ENCODE assay signal across 9 cellular contexts in the genomic region with DNA sequence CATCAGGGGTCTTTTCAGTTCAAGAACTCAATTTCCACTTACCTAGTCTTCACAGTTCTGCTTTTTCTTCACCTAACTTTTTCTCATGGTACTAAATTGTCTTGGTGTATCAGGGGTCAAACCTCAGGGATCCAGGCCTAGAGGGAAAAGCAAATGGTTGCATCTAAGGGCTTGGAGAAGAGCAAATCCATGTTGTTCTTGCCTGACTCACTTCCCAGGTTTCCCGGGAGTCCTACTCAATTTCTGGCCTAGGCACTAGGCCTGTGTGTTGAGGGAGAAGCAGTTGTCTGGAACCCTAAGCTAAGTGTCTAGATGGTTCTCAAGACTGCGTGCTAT.
A peak's percentile ranks its signal among the peaks of the same experiment; 100 is the strongest.
DNase-seq lines count a peak whose midpoint lies in the region; ATAC-seq and TF ChIP-seq lines count a peak whose summit lies in the region.
"Had no signal": no experiment of that assay in that cellular context is flagged by ENCODE, and none has a peak within 500 bp of the region (broad histone marks: within the 10 kb centered on the region; RNA-seq: fewer than 3 reads in every experiment).

No MANE protein-coding gene starts in this region.

- peak overlapping the region; percentile 93 for H3K27ac Mint-ChIP-seq in activated naive CD4-positive, alpha-beta T cell treated with anti-CD3 and anti-CD28 coated beads, Interleukin-2, amount 10 ng/mL, durations not matched to agents 7 days and 5 days
- H3K27ac Mint-ChIP-seq in activated CD8-positive, alpha-beta T cell treated with anti-CD3 and anti-CD28 coated beads, Interleukin-2, amount 10 ng/mL, durations not matched to agents 7 days and 5 days, result peak overlapping the region; percentile 73
- H3K27ac Mint-ChIP-seq in immature natural killer cell, result peak overlapping the region; percentile 64 to 96 (median 86)

- H3K9me3 ChIP-seq in suprapubic skin, result no peaks in the 10 kb centered on the region

- peak overlapping the region; percentile 20 for H3K4me3 ChIP-seq in suprapubic skin

- DNase-seq in activated naive CD4-positive, alpha-beta T cell treated with anti-CD3 and anti-CD28 coated beads, Interleukin-2, amount 10 ng/mL, durations not matched to agents 7 days and 5 days, result no peak
- no peak for DNase-seq in activated naive CD4-positive, alpha-beta T cell (lab: John Stamatoyannopoulos, UW)
- DNase-seq in activated CD8-positive, alpha-beta T cell treated with anti-CD3 and anti-CD28 coated beads, Interleukin-2, amount 10 ng/mL, durations not matched to agents 7 days and 5 days, result no peak
- DNase-seq in immature natural killer cell (no peak), suprapubic skin (ENCODE audit: low spot score in 2 of 2) (no peak), activated gamma-delta T cell treated with Interleukin-2 at 50 U/mL for 16 hours (no peak), MV-4-11 (lab: John Stamatoyannopoulos, UW) (no peak)
- no peak for DNase-seq in stimulated activated CD4-positive, alpha-beta T cell treated with anti-CD3 and anti-CD28 coated beads, Interleukin-1b, Interleukin-23, amount 100 ng/mL, for 48 hours

- POLR2A ChIA-PET in activated CD8-positive, alpha-beta T cell treated with anti-CD3 and anti-CD28 coated beads, Interleukin-2, amount 10 ng/mL, durations not matched to agents 7 days and 5 days (lab: Charles Lee), result interaction anchor here (0.6 kb wide), 1 partner anchor 653 kb away, joined by 3 read pairs; no protein-coding TSS in a partner anchor

- H3K27ac ChIP-seq in suprapubic skin, result peak overlapping the region; percentile 34

- TF ChIP-seq POLR2A in suprapubic skin (IDR thresholded peaks at IDR 0.05), result no peak

- H3K27me3 ChIP-seq in suprapubic skin, result no peaks in the 10 kb centered on the region

- no peak for TF ChIP-seq CTCF in suprapubic skin (IDR thresholded peaks at IDR 0.05)

- H3K27me3 Mint-ChIP-seq in activated naive CD4-positive, alpha-beta T cell treated with anti-CD3 and anti-CD28 coated beads, Interleukin-2, amount 10 ng/mL, durations not matched to agents 7 days and 5 days, result no peaks in the 10 kb centered on the region
- no peaks in the 10 kb centered on the region for H3K27me3 Mint-ChIP-seq in activated CD8-positive, alpha-beta T cell treated with anti-CD3 and anti-CD28 coated beads, Interleukin-2, amount 10 ng/mL, durations not matched to agents 7 days and 5 days (ENCODE audit: low read depth)
- peaks cover 2 to 5% (median 5%) of the 10 kb centered on the region in 3 donors for H3K27me3 Mint-ChIP-seq in immature natural killer cell (ENCODE audit: low read depth in 3 of 3)
- H3K27me3 Mint-ChIP-seq: CD4-positive, CD25-positive, alpha-beta regulatory T cell had no signal

- 64% methylated on average over 2 of the region's 2 CpGs for WGBS in suprapubic skin

- peak overlapping the region; percentile 80 for H3K4me3 Mint-ChIP-seq in activated naive CD4-positive, alpha-beta T cell treated with anti-CD3 and anti-CD28 coated beads, Interleukin-2, amount 10 ng/mL, durations not matched to agents 7 days and 5 days
- H3K4me3 Mint-ChIP-seq in activated CD8-positive, alpha-beta T cell treated with anti-CD3 and anti-CD28 coated beads, Interleukin-2, amount 10 ng/mL, durations not matched to agents 7 days and 5 days, result peak overlapping the region; percentile 75
- H3K4me3 Mint-ChIP-seq in immature natural killer cell, result peak overlapping the region; percentile 62 to 86 (median 63)
- H3K4me3 Mint-ChIP-seq: CD4-positive, CD25-positive, alpha-beta regulatory T cell had no signal

- no peaks in the 10 kb centered on the region for H3K9me3 Mint-ChIP-seq in activated naive CD4-positive, alpha-beta T cell treated with anti-CD3 and anti-CD28 coated beads, Interleukin-2, amount 10 ng/mL, durations not matched to agents 7 days and 5 days
- no peaks in the 10 kb centered on the region for H3K9me3 Mint-ChIP-seq in activated CD8-positive, alpha-beta T cell treated with anti-CD3 and anti-CD28 coated beads, Interleukin-2, amount 10 ng/mL, durations not matched to agents 7 days and 5 days (ENCODE audit: insufficient read depth)
- no peaks in the 10 kb centered on the region for H3K9me3 Mint-ChIP-seq in immature natural killer cell
- H3K9me3 Mint-ChIP-seq: CD4-positive, CD25-positive, alpha-beta regulatory T cell had no signal

- CTCF ChIA-PET in activated naive CD4-positive, alpha-beta T cell treated with anti-CD3 and anti-CD28 coated beads, Interleukin-2, amount 10 ng/mL, durations not matched to agents 7 days and 5 days (lab: Charles Lee), result interaction anchor here (1.1 to 2.3 kb wide), 3 partner anchors 10 to 783 kb away, joined by 3 to 10 read pairs (median 4); no protein-coding TSS in a partner anchor
- CTCF ChIA-PET in activated CD8-positive, alpha-beta T cell treated with anti-CD3 and anti-CD28 coated beads, Interleukin-2, amount 10 ng/mL, durations not matched to agents 7 days and 5 days (lab: Charles Lee), result interaction anchor here (1.6 to 1.9 kb wide), 2 partner anchors 10 to 388 kb away, joined by 6 to 8 read pairs; partner anchors contain the start of gene RAP2C

- no peaks in the 10 kb centered on the region for H3K36me3 Mint-ChIP-seq in activated naive CD4-positive, alpha-beta T cell treated with anti-CD3 and anti-CD28 coated beads, Interleukin-2, amount 10 ng/mL, durations not matched to agents 7 days and 5 days
- H3K36me3 Mint-ChIP-seq in activated CD8-positive, alpha-beta T cell treated with anti-CD3 and anti-CD28 coated beads, Interleukin-2, amount 10 ng/mL, durations not matched to agents 7 days and 5 days (ENCODE audit: low read depth), result peaks cover 4% of the 10 kb centered on the region
- no peaks in the 10 kb centered on the region for H3K36me3 Mint-ChIP-seq in immature natural killer cell
- H3K36me3 Mint-ChIP-seq: CD4-positive, CD25-positive, alpha-beta regulatory T cell had no signal

- no peaks in the 10 kb centered on the region for H3K36me3 ChIP-seq in suprapubic skin

- no peak for ATAC-seq in activated CD8-positive, alpha-beta T cell treated with anti-CD3 and anti-CD28 coated beads, Interleukin-2, amount 10 ng/mL, durations not matched to agents 7 days and 5 days

- H3K4me1 ChIP-seq in suprapubic skin, result no peaks in the 10 kb centered on the region

- peaks cover 41% of the 10 kb centered on the region for H3K4me1 Mint-ChIP-seq in activated naive CD4-positive, alpha-beta T cell treated with anti-CD3 and anti-CD28 coated beads, Interleukin-2, amount 10 ng/mL, durations not matched to agents 7 days and 5 days
- H3K4me1 Mint-ChIP-seq in activated CD8-positive, alpha-beta T cell treated with anti-CD3 and anti-CD28 coated beads, Interleukin-2, amount 10 ng/mL, durations not matched to agents 7 days and 5 days (ENCODE audit: low read depth), result peaks cover 28% of the 10 kb centered on the region
- peaks cover 28 to 29% of the 10 kb centered on the region in 2 donors for H3K4me1 Mint-ChIP-seq in immature natural killer cell

- TF ChIP-seq EP300 in suprapubic skin (IDR thresholded peaks at IDR 0.05), result no peak
